1 cellular context compared by ENCODE assay signal in the genomic region with DNA sequence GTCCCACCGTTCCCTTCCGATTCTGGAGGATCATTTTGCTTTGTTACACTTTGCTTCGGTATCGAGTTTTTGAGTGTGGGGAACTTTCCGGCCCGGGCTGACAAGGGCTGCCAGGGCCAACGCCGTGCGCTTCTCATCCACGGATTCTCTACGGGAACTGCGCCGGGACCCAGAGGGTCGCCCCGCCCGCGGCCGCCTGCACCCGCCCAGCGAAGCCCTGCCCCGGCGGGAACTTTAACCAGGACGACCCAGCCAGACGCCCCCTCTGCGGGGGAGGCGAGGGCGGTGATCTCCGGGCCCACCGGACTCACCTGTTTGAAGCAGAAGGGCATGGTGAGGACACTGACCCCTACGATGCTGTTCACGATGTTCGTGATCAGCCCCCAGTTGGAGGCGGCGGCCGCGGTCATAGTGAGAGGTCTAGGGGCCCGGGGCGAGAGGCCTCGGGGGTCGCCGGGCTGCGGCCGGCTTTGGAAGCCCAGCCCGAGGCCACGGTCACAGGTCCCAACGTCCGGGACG.
TF ChIP-seq lines count a peak whose summit lies in the region.

No MANE protein-coding gene starts in this region.

TF ChIP-seq in H1, 55 proteins besides CTCF, POLR2A, EP300 and RAD21 (continued from another document):
- TF ChIP-seq NANOG (IDR thresholded peaks at IDR 0.05; ENCODE audit: insufficient read depth, low read depth, low read length, poor library complexity, severe bottlenecking) = no peak
- no peak for TF ChIP-seq YY1 (IDR thresholded peaks at IDR 0.05; ENCODE audit: low read depth, low read length)
TF ChIP-seq in H1: peak in this region for 0.
